1 cellular context compared by ENCODE assay signal in the genomic region with DNA sequence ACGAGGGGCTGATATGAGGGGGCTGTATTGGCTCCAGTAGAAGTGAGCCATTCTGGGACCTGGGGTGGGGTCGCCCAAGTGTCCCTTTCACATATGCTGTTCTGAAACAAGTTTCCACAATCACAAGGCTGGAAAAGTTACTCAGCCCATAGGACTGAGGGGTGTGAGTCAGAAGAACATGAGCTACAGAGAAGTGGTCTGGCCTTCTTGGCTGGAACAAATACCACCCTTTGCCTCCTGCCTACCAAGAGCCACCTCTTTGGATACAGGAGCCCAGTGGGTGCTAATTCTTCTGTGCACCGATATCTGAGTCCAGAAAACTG.
TF ChIP-seq lines count a peak whose summit lies in the region.

No MANE protein-coding gene starts in this region.

TF ChIP-seq in WTC11, 78 proteins besides CTCF, POLR2A, EP300 and RAD21 (continued from another document):
- TF ChIP-seq, protein P1, sequence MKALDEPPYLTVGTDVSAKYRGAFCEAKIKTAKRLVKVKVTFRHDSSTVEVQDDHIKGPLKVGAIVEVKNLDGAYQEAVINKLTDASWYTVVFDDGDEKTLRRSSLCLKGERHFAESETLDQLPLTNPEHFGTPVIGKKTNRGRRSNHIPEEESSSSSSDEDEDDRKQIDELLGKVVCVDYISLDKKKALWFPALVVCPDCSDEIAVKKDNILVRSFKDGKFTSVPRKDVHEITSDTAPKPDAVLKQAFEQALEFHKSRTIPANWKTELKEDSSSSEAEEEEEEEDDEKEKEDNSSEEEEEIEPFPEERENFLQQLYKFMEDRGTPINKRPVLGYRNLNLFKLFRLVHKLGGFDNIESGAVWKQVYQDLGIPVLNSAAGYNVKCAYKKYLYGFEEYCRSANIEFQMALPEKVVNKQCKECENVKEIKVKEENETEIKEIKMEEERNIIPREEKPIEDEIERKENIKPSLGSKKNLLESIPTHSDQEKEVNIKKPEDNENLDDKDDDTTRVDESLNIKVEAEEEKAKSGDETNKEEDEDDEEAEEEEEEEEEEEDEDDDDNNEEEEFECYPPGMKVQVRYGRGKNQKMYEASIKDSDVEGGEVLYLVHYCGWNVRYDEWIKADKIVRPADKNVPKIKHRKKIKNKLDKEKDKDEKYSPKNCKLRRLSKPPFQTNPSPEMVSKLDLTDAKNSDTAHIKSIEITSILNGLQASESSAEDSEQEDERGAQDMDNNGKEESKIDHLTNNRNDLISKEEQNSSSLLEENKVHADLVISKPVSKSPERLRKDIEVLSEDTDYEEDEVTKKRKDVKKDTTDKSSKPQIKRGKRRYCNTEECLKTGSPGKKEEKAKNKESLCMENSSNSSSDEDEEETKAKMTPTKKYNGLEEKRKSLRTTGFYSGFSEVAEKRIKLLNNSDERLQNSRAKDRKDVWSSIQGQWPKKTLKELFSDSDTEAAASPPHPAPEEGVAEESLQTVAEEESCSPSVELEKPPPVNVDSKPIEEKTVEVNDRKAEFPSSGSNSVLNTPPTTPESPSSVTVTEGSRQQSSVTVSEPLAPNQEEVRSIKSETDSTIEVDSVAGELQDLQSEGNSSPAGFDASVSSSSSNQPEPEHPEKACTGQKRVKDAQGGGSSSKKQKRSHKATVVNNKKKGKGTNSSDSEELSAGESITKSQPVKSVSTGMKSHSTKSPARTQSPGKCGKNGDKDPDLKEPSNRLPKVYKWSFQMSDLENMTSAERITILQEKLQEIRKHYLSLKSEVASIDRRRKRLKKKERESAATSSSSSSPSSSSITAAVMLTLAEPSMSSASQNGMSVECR (CRISPR knock-in tag; IDR thresholded peaks at IDR 0.05; ENCODE audit: borderline replicate concordance), result no peak
- TF ChIP-seq, protein P2, sequence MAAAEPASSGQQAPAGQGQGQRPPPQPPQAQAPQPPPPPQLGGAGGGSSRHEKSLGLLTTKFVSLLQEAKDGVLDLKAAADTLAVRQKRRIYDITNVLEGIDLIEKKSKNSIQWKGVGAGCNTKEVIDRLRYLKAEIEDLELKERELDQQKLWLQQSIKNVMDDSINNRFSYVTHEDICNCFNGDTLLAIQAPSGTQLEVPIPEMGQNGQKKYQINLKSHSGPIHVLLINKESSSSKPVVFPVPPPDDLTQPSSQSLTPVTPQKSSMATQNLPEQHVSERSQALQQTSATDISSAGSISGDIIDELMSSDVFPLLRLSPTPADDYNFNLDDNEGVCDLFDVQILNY (CRISPR knock-in tag; IDR thresholded peaks at IDR 0.05), result no peak
- TF ChIP-seq, protein P3, sequence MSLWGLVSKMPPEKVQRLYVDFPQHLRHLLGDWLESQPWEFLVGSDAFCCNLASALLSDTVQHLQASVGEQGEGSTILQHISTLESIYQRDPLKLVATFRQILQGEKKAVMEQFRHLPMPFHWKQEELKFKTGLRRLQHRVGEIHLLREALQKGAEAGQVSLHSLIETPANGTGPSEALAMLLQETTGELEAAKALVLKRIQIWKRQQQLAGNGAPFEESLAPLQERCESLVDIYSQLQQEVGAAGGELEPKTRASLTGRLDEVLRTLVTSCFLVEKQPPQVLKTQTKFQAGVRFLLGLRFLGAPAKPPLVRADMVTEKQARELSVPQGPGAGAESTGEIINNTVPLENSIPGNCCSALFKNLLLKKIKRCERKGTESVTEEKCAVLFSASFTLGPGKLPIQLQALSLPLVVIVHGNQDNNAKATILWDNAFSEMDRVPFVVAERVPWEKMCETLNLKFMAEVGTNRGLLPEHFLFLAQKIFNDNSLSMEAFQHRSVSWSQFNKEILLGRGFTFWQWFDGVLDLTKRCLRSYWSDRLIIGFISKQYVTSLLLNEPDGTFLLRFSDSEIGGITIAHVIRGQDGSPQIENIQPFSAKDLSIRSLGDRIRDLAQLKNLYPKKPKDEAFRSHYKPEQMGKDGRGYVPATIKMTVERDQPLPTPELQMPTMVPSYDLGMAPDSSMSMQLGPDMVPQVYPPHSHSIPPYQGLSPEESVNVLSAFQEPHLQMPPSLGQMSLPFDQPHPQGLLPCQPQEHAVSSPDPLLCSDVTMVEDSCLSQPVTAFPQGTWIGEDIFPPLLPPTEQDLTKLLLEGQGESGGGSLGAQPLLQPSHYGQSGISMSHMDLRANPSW (CRISPR knock-in tag; conservative IDR thresholded peaks at IDR 0.05; ENCODE audit: low read depth), result no peak
- no peak for TF ChIP-seq CBFB (CRISPR knock-in tag; IDR thresholded peaks at IDR 0.05; ENCODE audit: low read depth)
- no peak for TF ChIP-seq MYBL2 (CRISPR knock-in tag; IDR thresholded peaks at IDR 0.05)
- no peak for TF ChIP-seq ZNF512 (CRISPR knock-in tag; IDR thresholded peaks at IDR 0.05; ENCODE audit: borderline replicate concordance)
- no peak for TF ChIP-seq ZNF671 (CRISPR knock-in tag; IDR thresholded peaks at IDR 0.05)
- no peak for TF ChIP-seq TP53 (CRISPR knock-in tag; IDR thresholded peaks at IDR 0.05)
- TF ChIP-seq, protein P4, sequence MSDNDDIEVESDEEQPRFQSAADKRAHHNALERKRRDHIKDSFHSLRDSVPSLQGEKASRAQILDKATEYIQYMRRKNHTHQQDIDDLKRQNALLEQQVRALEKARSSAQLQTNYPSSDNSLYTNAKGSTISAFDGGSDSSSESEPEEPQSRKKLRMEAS (CRISPR knock-in tag; IDR thresholded peaks at IDR 0.05), result no peak
- no peak for TF ChIP-seq FOXP1 (CRISPR knock-in tag; IDR thresholded peaks at IDR 0.05; ENCODE audit: borderline replicate concordance)
- no peak for TF ChIP-seq SOX15 (CRISPR knock-in tag; IDR thresholded peaks at IDR 0.05)
- TF ChIP-seq KAT7 (CRISPR knock-in tag; IDR thresholded peaks at IDR 0.05; ENCODE audit: borderline replicate concordance), result no peak
- no peak for TF ChIP-seq RELA (CRISPR knock-in tag; IDR thresholded peaks at IDR 0.05; ENCODE audit: borderline replicate concordance)
- no peak for TF ChIP-seq GTF2I (CRISPR knock-in tag; conservative IDR thresholded peaks at IDR 0.05)
